1 cellular context compared by ENCODE assay signal in the genomic region with DNA sequence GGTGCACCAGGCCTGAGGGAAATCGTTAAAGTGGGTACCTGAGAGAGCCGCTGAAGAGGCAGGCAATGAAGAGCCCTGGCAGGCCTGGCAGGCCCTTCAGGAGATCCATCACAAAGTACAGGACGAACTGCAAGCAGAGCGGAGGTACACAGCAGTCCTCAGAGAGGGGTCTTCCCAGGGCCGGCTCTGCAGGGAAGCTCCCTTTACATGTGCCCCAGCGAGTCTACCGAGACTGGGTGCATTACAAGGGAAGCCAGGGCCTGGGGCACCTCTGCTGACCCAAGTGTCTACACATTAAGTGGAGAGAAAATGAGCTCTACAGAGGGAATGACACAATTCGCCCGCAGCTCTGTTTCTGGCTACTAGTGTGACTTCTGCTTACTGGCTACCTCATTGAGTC.
TF ChIP-seq lines count a peak whose summit lies in the region.

No MANE protein-coding gene starts in this region.

TF ChIP-seq in GM23338, 12 proteins besides CTCF, POLR2A, EP300 and RAD21:
- TF ChIP-seq CREB1 (CRISPR knock-in tag; IDR thresholded peaks at IDR 0.05; ENCODE audit: low read depth) (no peak), JUNB (IDR thresholded peaks at IDR 0.05; ENCODE audit: unreplicated experiment) (no peak), STAT1 (IDR thresholded peaks at IDR 0.05; ENCODE audit: unreplicated experiment) (no peak), NANOG (IDR thresholded peaks at IDR 0.05; ENCODE audit: borderline replicate concordance) (no peak), EZH2phosphoT487 (IDR thresholded peaks at IDR 0.05; ENCODE audit: unreplicated experiment) (no peak), ZNF114 (CRISPR knock-in tag; IDR thresholded peaks at IDR 0.05) (no peak), POLR2AphosphoS5 (IDR thresholded peaks at IDR 0.05; ENCODE audit: low read depth) (no peak), ZNF331 (CRISPR knock-in tag; IDR thresholded peaks at IDR 0.05; ENCODE audit: low read depth) (no peak), EZH2 (IDR thresholded peaks at IDR 0.05; ENCODE audit: low read depth, unreplicated experiment) (no peak)
- TF ChIP-seq, protein P1, sequence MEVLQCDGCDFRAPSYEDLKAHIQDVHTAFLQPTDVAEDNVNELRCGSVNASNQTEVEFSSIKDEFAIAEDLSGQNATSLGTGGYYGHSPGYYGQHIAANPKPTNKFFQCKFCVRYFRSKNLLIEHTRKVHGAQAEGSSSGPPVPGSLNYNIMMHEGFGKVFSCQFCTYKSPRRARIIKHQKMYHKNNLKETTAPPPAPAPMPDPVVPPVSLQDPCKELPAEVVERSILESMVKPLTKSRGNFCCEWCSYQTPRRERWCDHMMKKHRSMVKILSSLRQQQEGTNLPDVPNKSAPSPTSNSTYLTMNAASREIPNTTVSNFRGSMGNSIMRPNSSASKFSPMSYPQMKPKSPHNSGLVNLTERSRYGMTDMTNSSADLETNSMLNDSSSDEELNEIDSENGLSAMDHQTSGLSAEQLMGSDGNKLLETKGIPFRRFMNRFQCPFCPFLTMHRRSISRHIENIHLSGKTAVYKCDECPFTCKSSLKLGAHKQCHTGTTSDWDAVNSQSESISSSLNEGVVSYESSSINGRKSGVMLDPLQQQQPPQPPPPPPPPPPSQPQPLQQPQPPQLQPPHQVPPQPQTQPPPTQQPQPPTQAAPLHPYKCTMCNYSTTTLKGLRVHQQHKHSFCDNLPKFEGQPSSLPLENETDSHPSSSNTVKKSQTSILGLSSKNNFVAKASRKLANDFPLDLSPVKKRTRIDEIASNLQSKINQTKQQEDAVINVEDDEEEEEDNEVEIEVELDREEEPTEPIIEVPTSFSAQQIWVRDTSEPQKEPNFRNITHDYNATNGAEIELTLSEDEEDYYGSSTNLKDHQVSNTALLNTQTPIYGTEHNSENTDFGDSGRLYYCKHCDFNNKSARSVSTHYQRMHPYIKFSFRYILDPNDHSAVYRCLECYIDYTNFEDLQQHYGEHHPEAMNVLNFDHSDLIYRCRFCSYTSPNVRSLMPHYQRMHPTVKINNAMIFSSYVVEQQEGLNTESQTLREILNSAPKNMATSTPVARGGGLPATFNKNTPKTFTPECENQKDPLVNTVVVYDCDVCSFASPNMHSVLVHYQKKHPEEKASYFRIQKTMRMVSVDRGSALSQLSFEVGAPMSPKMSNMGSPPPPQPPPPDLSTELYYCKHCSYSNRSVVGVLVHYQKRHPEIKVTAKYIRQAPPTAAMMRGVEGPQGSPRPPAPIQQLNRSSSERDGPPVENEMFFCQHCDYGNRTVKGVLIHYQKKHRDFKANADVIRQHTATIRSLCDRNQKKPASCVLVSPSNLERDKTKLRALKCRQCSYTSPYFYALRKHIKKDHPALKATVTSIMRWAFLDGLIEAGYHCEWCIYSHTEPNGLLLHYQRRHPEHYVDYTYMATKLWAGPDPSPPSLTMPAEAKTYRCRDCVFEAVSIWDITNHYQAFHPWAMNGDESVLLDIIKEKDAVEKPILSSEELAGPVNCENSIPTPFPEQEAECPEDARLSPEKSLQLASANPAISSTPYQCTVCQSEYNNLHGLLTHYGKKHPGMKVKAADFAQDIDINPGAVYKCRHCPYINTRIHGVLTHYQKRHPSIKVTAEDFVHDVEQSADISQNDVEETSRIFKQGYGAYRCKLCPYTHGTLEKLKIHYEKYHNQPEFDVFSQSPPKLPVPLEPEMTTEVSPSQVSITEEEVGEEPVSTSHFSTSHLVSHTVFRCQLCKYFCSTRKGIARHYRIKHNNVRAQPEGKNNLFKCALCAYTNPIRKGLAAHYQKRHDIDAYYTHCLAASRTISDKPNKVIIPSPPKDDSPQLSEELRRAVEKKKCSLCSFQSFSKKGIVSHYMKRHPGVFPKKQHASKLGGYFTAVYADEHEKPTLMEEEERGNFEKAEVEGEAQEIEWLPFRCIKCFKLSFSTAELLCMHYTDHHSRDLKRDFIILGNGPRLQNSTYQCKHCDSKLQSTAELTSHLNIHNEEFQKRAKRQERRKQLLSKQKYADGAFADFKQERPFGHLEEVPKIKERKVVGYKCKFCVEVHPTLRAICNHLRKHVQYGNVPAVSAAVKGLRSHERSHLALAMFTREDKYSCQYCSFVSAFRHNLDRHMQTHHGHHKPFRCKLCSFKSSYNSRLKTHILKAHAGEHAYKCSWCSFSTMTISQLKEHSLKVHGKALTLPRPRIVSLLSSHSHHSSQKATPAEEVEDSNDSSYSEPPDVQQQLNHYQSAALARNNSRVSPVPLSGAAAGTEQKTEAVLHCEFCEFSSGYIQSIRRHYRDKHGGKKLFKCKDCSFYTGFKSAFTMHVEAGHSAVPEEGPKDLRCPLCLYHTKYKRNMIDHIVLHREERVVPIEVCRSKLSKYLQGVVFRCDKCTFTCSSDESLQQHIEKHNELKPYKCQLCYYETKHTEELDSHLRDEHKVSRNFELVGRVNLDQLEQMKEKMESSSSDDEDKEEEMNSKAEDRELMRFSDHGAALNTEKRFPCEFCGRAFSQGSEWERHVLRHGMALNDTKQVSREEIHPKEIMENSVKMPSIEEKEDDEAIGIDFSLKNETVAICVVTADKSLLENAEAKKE (CRISPR knock-in tag; IDR thresholded peaks at IDR 0.05), result no peak
- TF ChIP-seq, protein P2, sequence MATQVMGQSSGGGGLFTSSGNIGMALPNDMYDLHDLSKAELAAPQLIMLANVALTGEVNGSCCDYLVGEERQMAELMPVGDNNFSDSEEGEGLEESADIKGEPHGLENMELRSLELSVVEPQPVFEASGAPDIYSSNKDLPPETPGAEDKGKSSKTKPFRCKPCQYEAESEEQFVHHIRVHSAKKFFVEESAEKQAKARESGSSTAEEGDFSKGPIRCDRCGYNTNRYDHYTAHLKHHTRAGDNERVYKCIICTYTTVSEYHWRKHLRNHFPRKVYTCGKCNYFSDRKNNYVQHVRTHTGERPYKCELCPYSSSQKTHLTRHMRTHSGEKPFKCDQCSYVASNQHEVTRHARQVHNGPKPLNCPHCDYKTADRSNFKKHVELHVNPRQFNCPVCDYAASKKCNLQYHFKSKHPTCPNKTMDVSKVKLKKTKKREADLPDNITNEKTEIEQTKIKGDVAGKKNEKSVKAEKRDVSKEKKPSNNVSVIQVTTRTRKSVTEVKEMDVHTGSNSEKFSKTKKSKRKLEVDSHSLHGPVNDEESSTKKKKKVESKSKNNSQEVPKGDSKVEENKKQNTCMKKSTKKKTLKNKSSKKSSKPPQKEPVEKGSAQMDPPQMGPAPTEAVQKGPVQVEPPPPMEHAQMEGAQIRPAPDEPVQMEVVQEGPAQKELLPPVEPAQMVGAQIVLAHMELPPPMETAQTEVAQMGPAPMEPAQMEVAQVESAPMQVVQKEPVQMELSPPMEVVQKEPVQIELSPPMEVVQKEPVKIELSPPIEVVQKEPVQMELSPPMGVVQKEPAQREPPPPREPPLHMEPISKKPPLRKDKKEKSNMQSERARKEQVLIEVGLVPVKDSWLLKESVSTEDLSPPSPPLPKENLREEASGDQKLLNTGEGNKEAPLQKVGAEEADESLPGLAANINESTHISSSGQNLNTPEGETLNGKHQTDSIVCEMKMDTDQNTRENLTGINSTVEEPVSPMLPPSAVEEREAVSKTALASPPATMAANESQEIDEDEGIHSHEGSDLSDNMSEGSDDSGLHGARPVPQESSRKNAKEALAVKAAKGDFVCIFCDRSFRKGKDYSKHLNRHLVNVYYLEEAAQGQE (IDR thresholded peaks at IDR 0.05; ENCODE audit: unreplicated experiment), result no peak
- TF ChIP-seq, protein P3, sequence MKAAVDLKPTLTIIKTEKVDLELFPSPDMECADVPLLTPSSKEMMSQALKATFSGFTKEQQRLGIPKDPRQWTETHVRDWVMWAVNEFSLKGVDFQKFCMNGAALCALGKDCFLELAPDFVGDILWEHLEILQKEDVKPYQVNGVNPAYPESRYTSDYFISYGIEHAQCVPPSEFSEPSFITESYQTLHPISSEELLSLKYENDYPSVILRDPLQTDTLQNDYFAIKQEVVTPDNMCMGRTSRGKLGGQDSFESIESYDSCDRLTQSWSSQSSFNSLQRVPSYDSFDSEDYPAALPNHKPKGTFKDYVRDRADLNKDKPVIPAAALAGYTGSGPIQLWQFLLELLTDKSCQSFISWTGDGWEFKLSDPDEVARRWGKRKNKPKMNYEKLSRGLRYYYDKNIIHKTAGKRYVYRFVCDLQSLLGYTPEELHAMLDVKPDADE (IDR thresholded peaks at IDR 0.05), result no peak
TF ChIP-seq in GM23338: peak in this region for 0.
